9 cellular contexts compared by ENCODE assay signal in genomic region chr6:122033564-122034181, GRCh38.
DNase-seq lines count a peak whose midpoint lies in the region; ATAC-seq, FAIRE-seq and TF ChIP-seq lines count a peak whose summit lies in the region.
"Had no signal": no experiment of that assay in that cellular context is flagged by ENCODE, and none has a peak within 500 bp of the region (broad histone marks: within the 10 kb centered on the region; RNA-seq: fewer than 3 reads in every experiment).

No MANE protein-coding gene starts in this region.

- H3K4me1 ChIP-seq in KMS-11 (ENCODE audit: low read depth, poor library complexity, severe bottlenecking), result peaks cover 6% of the 10 kb centered on the region
- H3K4me1 ChIP-seq in Panc1 (ENCODE audit: control insufficient read depth, insufficient read depth, low read length), result no peaks in the 10 kb centered on the region

- H3K4me1 Mint-ChIP-seq in mesothelial cell of epicardium, result peaks cover 20% of the 10 kb centered on the region

- ATAC-seq in Panc1, result peak; percentile 89

- no peaks in the 10 kb centered on the region for H3K27me3 Mint-ChIP-seq in mesothelial cell of epicardium (ENCODE audit: low read depth)

- no peak overlapping the region for H2AFZ ChIP-seq in KMS-11 (ENCODE audit: low read depth)

- TF ChIP-seq CTCF in KMS-11 (conservative IDR thresholded peaks at IDR 0.05; ENCODE audit: low read depth, low read length) (peak; percentile 64; the same call in 1 of the 2 replicates), Panc1 (IDR thresholded peaks at IDR 0.05) (peak; percentile 67; the same call in 1 of the 2 replicates), mesothelial cell of epicardium (IDR thresholded peaks at IDR 0.05; ENCODE audit: unreplicated experiment) (peak; percentile 53)

- H3K27me3 ChIP-seq in H7 (ENCODE audit: control insufficient read depth, insufficient read depth, low read length), result no peaks in the 10 kb centered on the region
- no peaks in the 10 kb centered on the region for H3K27me3 ChIP-seq in KMS-11 (ENCODE audit: insufficient read depth, low read depth)
- H3K27me3 ChIP-seq in Panc1 (ENCODE audit: control insufficient read depth, insufficient read depth, low read length), result no peaks in the 10 kb centered on the region

- DNase-seq in DMS 273 (lab: John Stamatoyannopoulos, UW; ENCODE audit: unreplicated experiment) (peak; percentile 53), DMS 273 treated with DMSO at 0.1 percent for 48 hours (lab: John Stamatoyannopoulos, UW) (no peak), H7 (peak; percentile 46), Panc1 (ENCODE audit: low read depth, low spot score) (peak; percentile 60), mesothelial cell of epicardium (ENCODE audit: low spot score in 2 of 2, unreplicated experiment in 2 of 2) (no peak), GM19238 (ENCODE audit: insufficient read length, low spot score) (no peak)

- no peak overlapping the region for H3K9ac ChIP-seq in KMS-11

- no peak overlapping the region for H3K4me2 ChIP-seq in KMS-11

- intact Hi-C loops in Panc1 (cut with micrococcal nuclease; ENCODE audit: unreplicated experiment), result loop anchor here (2.0 kb wide), 1 partner anchor 603 kb away; no protein-coding TSS in a partner anchor

- no peak overlapping the region for H3K4me3 ChIP-seq in H7 (ENCODE audit: insufficient read depth, low read depth, low read length)
- H3K4me3 ChIP-seq in KMS-11 (IDR thresholded peaks at IDR 0.05; ENCODE audit: insufficient read depth, low read depth, low read length), result no peak overlapping the region
- H3K4me3 ChIP-seq in Panc1 (ENCODE audit: low read depth in 2 of 2, low read length in 2 of 2), result no peak overlapping the region

- no peaks in the 10 kb centered on the region for H4K20me1 ChIP-seq in KMS-11 (ENCODE audit: insufficient read depth)

- peaks cover 4% of the 10 kb centered on the region for H3K9me3 Mint-ChIP-seq in mesothelial cell of epicardium
- H3K9me3 Mint-ChIP-seq: stimulated activated naive CD8-positive, alpha-beta T cell treated with anti-CD3 and anti-CD28 coated beads, Interleukin-15, Interleukin-2, amounts not matched to agents 100 ng/mL and 50 ng/mL, for 24 hours had no signal

- no peaks in the 10 kb centered on the region for H3K9me3 ChIP-seq in Panc1 (ENCODE audit: control insufficient read depth, insufficient read depth, low read depth, low read length)

- POLR2A ChIA-PET in Panc1 (lab: Charles Lee), result no interaction called here

- peak; percentile 96 for FAIRE-seq in endometrium (lab: Jason Lieb, UNC)

- CTCF ChIA-PET in Panc1 (lab: Charles Lee), result interaction anchor here (0.8 kb wide), 1 partner anchor 14 kb away, joined by 3 read pairs; no protein-coding TSS in a partner anchor

- H3K79me2 ChIP-seq in KMS-11 (ENCODE audit: insufficient read depth, low read depth), result no peaks in the 10 kb centered on the region

- peak overlapping the region; percentile 22 for H3K27ac Mint-ChIP-seq in mesothelial cell of epicardium
- H3K27ac Mint-ChIP-seq: stimulated activated naive CD8-positive, alpha-beta T cell treated with anti-CD3 and anti-CD28 coated beads, Interleukin-15, Interleukin-2, amounts not matched to agents 100 ng/mL and 50 ng/mL, for 24 hours had no signal

- H3K4me3 Mint-ChIP-seq in mesothelial cell of epicardium, result no peak overlapping the region
- H3K4me3 Mint-ChIP-seq: stimulated activated naive CD8-positive, alpha-beta T cell treated with anti-CD3 and anti-CD28 coated beads, Interleukin-15, Interleukin-2, amounts not matched to agents 100 ng/mL and 50 ng/mL, for 24 hours had no signal

- H3K27ac ChIP-seq in KMS-11 (no peak overlapping the region), Panc1 (ENCODE audit: low read length) (no peak overlapping the region)

- no TSS peak for BruUV-seq in Panc1 (replicated peaks; lab: Mats Ljungman, UMichigan)

- H3K36me3 Mint-ChIP-seq in mesothelial cell of epicardium, result peaks cover 2% of the 10 kb centered on the region

- H3K36me3 ChIP-seq in H7 (replicated peaks; ENCODE audit: control insufficient read depth, insufficient read depth, low read length) (no peaks in the 10 kb centered on the region), KMS-11 (ENCODE audit: insufficient read depth) (no peaks in the 10 kb centered on the region), Panc1 (ENCODE audit: control insufficient read depth, insufficient read depth, low read length) (no peaks in the 10 kb centered on the region)

- in situ Hi-C loops in Panc1 (cut with HindIII; ENCODE audit: low pct_unique_long_range_greater_than_20kb, low sequenced_read_pairs), result no loop called here

Comparison
In these comparisons a context has a peak if more than half of its experiments do, and no peak if none do; other contexts are left out.
1. DNase-seq: peak in DMS 273 (single experiment), H7 (single experiment) and Panc1 (single experiment); none in DMS 273 treated with DMSO at 0.1 percent for 48 hours (single experiment), mesothelial cell of epicardium (0 of 2) and GM19238 (single experiment).
2. Peak in every context shown above with its lines, with median percentiles within 50 percentile points of each other: CTCF ChIP-seq.